ENCODE assay signal across 29 cellular contexts in the genomic region with DNA sequence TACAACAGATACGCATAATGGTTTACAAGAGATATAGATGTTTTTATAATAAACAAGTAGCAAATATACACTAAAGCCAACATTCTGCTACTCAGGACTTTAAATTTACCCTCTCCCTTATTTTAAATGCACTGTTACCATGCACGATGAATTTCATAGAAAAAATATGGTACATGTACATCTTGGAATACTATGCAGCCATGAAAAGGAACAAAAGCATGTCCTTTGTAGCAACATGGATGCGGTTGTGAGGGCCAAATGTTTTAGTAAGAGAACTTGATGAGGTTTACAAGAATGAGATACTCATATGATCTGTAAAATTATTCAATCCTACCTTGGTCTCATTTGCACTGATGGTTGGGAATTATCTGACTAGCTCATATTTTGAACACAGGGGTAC.
"Had no signal": no experiment of that assay in that cellular context is flagged by ENCODE, and none has a peak within 500 bp of the region (broad histone marks: within the 10 kb centered on the region; RNA-seq: fewer than 3 reads in every experiment).

No MANE protein-coding gene starts in this region.

- H3K4me3 ChIP-seq: colonic mucosa, coronary artery, dorsolateral prefrontal cortex, esophagus muscularis mucosa, esophagus squamous epithelium, gastrocnemius medialis, gastroesophageal sphincter, heart left ventricle, heart right ventricle, hepatocyte had no signal

- H2AFZ ChIP-seq: hepatocyte had no signal

- H3K79me2 ChIP-seq: hepatocyte had no signal

- H3K4me2 ChIP-seq: hepatocyte had no signal

- DNase-seq: colonic mucosa; cortex of kidney; dermis blood vessel endothelial cell; dorsolateral prefrontal cortex; effector CD4-positive, alpha-beta T cell; effector CD8-positive, alpha-beta T cell; effector memory CD4-positive, alpha-beta T cell; effector memory CD8-positive, alpha-beta T cell; endodermal cell; erythroblast; esophagus squamous epithelium; foreskin fibroblast; foreskin keratinocyte; foreskin melanocyte; gastrocnemius medialis; glutamatergic neuron; head of caudate nucleus; heart left ventricle; heart right ventricle had no signal

- H3K27me3 ChIP-seq: colonic mucosa, dorsolateral prefrontal cortex, esophagus muscularis mucosa, esophagus squamous epithelium, foreskin keratinocyte, gastrocnemius medialis, gastroesophageal sphincter, heart left ventricle, heart right ventricle, hepatocyte had no signal

- ATAC-seq: effector memory CD8-positive, alpha-beta T cell; esophagus mucosa; foreskin keratinocyte; gastrocnemius medialis; gastroesophageal sphincter; heart left ventricle; heart right ventricle had no signal

- H3K36me3 ChIP-seq: colonic mucosa, esophagus muscularis mucosa, esophagus squamous epithelium, gastrocnemius medialis, gastroesophageal sphincter, heart left ventricle, heart right ventricle had no signal

- H3K4me1 Mint-ChIP-seq: endodermal cell had no signal

- FAIRE-seq: endometrium, endothelial cell of umbilical vein, frontal cortex had no signal

- H3K27ac Mint-ChIP-seq: dendritic cell treated with granulocyte-macrophage colony-stimulating factor and Interleukin-4, amounts not matched to agents 40 ng/mL and 50 ng/mL, for 4 days; effector memory CD8-positive, alpha-beta T cell; endodermal cell had no signal

- H3K4me3 Mint-ChIP-seq: dendritic cell treated with granulocyte-macrophage colony-stimulating factor and Interleukin-4, amounts not matched to agents 40 ng/mL and 50 ng/mL, for 4 days; effector memory CD8-positive, alpha-beta T cell; endodermal cell had no signal

- H3K4me1 ChIP-seq: colonic mucosa, esophagus muscularis mucosa, esophagus squamous epithelium, foreskin keratinocyte, gastrocnemius medialis, gastroesophageal sphincter, heart left ventricle, heart right ventricle had no signal

- H3K9me3 ChIP-seq: colonic mucosa, esophagus squamous epithelium, gastrocnemius medialis had no signal

- H3K27ac ChIP-seq: colonic mucosa, coronary artery, dorsolateral prefrontal cortex, epithelial cell of prostate, esophagus muscularis mucosa, esophagus squamous epithelium, foreskin keratinocyte, gastrocnemius medialis, gastroesophageal sphincter, heart left ventricle, heart right ventricle, hepatocyte had no signal
